In the genomic region with DNA sequence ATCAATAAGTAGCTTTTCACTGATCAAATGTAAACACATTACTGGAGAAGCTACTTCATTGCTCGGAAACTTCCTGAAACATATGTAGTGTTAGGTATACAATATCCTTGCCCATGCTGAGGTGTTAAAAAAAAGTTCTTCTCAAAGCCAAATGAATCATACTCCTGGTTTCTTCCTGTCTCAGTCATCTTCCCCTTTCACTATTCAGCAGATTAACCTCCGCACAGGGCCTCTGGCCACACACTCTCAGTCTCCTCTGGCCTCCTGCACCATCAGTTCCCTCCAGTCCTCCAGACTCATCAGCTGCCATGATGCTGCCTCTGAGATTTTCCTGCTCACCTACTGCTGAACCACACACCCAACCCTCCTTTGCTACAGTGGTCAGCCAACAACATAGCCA, we compare ENCODE assay signal across 16 cellular contexts.
DNase-seq lines count a peak whose midpoint lies in the region; TF ChIP-seq lines count a peak whose summit lies in the region.
"Had no signal": no experiment of that assay in that cellular context is flagged by ENCODE, and none has a peak within 500 bp of the region (broad histone marks: within the 10 kb centered on the region; RNA-seq: fewer than 3 reads in every experiment).

No MANE protein-coding gene starts in this region.

- H3K4me3 ChIP-seq in astrocyte of the spinal cord (ENCODE audit: low read depth, low read length) (no peak overlapping the region), neuronal stem cell (ENCODE audit: low read length in 2 of 2) (no peak overlapping the region), testis (no peak overlapping the region), right atrium auricular region (no peak overlapping the region)
- H3K4me3 ChIP-seq: A549, colonic mucosa had no signal

- H3K27me3 Mint-ChIP-seq in T-helper 2 cell treated with Interferon-gamma antibody and Interleukin-4, amounts not matched to agents 5 μg/mL and 100 μg/mL, for 36 hours (ENCODE audit: low read depth) = peaks cover 4% of the 10 kb centered on the region
- H3K27me3 Mint-ChIP-seq: type B pancreatic cell had no signal

- H3K79me1 ChIP-seq in neuronal stem cell (ENCODE audit: low read depth, low read length) = no peaks in the 10 kb centered on the region

- H2BK12ac ChIP-seq in neuronal stem cell (ENCODE audit: low read length) = no peak overlapping the region

- no CpG with 5 or more reads among the region's 2 CpGs for WGBS in neuronal stem cell (ENCODE audit: extremely low coverage in 2 of 2, insufficient read length in 2 of 2, insufficient replicate concordance in 1 of 2), 2 donors
- 82 to 93% methylated on average over 2 of the region's 2 CpGs for WGBS in testis, 2 donors

- peaks cover 0 to 2% of the 10 kb centered on the region in 2 donors for H3K4me1 ChIP-seq in neuronal stem cell (ENCODE audit: control insufficient read depth in 2 of 2, insufficient read depth in 1 of 2, low read depth in 1 of 2, low read length in 2 of 2)
- H3K4me1 ChIP-seq in testis = no peaks in the 10 kb centered on the region
- no peaks in the 10 kb centered on the region for H3K4me1 ChIP-seq in right atrium auricular region
- H3K4me1 ChIP-seq: A549, colonic mucosa had no signal

- TF ChIP-seq POLR2A in testis (IDR thresholded peaks at IDR 0.05) = no peak

- in situ Hi-C loops in KBM-7 (cut with MboI; ENCODE audit: low pct_unique_long_range_greater_than_20kb, low sequenced_read_pairs) (no loop called here), astrocyte of the spinal cord (cut with HindIII; ENCODE audit: low sequenced_read_pairs) (no loop called here)

- no peak overlapping the region for H3K4ac ChIP-seq in neuronal stem cell (ENCODE audit: low read length)

- H3K36me3 Mint-ChIP-seq in T-helper 2 cell treated with Interferon-gamma antibody and Interleukin-4, amounts not matched to agents 5 μg/mL and 100 μg/mL, for 36 hours (ENCODE audit: low read depth) = no peaks in the 10 kb centered on the region
- H3K36me3 Mint-ChIP-seq: type B pancreatic cell had no signal

- no peak overlapping the region for H4K8ac ChIP-seq in neuronal stem cell (ENCODE audit: low read depth, low read length)

- no peak overlapping the region for H3K9ac ChIP-seq in neuronal stem cell (ENCODE audit: low read depth, low read length, poor library complexity)

- peak overlapping the region; percentile 11 for H3K18ac ChIP-seq in neuronal stem cell (ENCODE audit: low read length)

- TF ChIP-seq CTCF in astrocyte of the spinal cord (IDR thresholded peaks at IDR 0.05; ENCODE audit: low read depth, low read length) (no peak), testis (IDR thresholded peaks at IDR 0.05) (no peak), right atrium auricular region (IDR thresholded peaks at IDR 0.05) (no peak)

- no peak overlapping the region for H3K4me3 Mint-ChIP-seq in T-helper 2 cell treated with Interferon-gamma antibody and Interleukin-4, amounts not matched to agents 5 μg/mL and 100 μg/mL, for 36 hours
- H3K4me3 Mint-ChIP-seq: activated naive CD4-positive, alpha-beta T cell treated with anti-CD3 and anti-CD28 coated beads, Interleukin-2, amount 50 U/mL, for 24 hours; T-helper 1 cell treated with Interleukin-12 subunit alpha and Interleukin-12 subunit beta and Interleukin-4 antibody, amounts not matched to agents 30 μg/mL and 1 μg/mL, for 36 hours had no signal

- H3K27me3 ChIP-seq in neuronal stem cell (ENCODE audit: control insufficient read depth in 3 of 3, insufficient read depth in 3 of 3, low read depth in 1 of 3, low read length in 3 of 3) = no peaks in the 10 kb centered on the region
- H3K27me3 ChIP-seq in testis = no peaks in the 10 kb centered on the region
- H3K27me3 ChIP-seq in right atrium auricular region = no peaks in the 10 kb centered on the region
- H3K27me3 ChIP-seq: colonic mucosa had no signal

- H3K27ac ChIP-seq in neuronal stem cell (replicated peaks; ENCODE audit: low read length) (no peak overlapping the region), testis (no peak overlapping the region), right atrium auricular region (no peak overlapping the region)
- H3K27ac ChIP-seq: A549, colonic mucosa had no signal

- H2AK5ac ChIP-seq in neuronal stem cell (ENCODE audit: low read depth, low read length) = no peak overlapping the region

- no peak overlapping the region for H2AFZ ChIP-seq in neuronal stem cell (ENCODE audit: low read length)

- H3K4me2 ChIP-seq in neuronal stem cell (ENCODE audit: insufficient read depth, low read length, poor library complexity, severe bottlenecking) = no peak overlapping the region
- H3K4me2 ChIP-seq: A549 had no signal

- H3K9me3 ChIP-seq in neuronal stem cell (replicated peaks in 1 of 2; ENCODE audit: control insufficient read depth in 2 of 2, insufficient read depth in 1 of 2, low read depth in 1 of 2, low read length in 2 of 2) (peaks cover 0 to 11% of the 10 kb centered on the region in 2 donors), testis (no peaks in the 10 kb centered on the region), right atrium auricular region (no peaks in the 10 kb centered on the region)
- H3K9me3 ChIP-seq: colonic mucosa had no signal

- DNase-seq in T-helper 2 cell treated with Interferon-gamma antibody and Interleukin-4, amounts not matched to agents 5 μg/mL and 100 μg/mL, for 36 hours (ENCODE audit: low spot score) = peak; percentile 11
- no peak for DNase-seq in T-helper 2 cell
- peak; percentile 7 for DNase-seq in KBM-7
- peak; percentile 58 for DNase-seq in astrocyte of the spinal cord (ENCODE audit: low read depth, low spot score)
- DNase-seq in neuronal stem cell (ENCODE audit: low spot score) = no peak
- no peak for DNase-seq in testis
- no peak for DNase-seq in right atrium auricular region (ENCODE audit: low spot score)
- DNase-seq in anterior cingulate cortex (lab: John Stamatoyannopoulos, UW) = no peak
- DNase-seq: activated CD8-positive, alpha-beta memory T cell treated with anti-CD3 and anti-CD28 coated beads for 24 hours; colonic mucosa; kidney; NCI-H187 treated with DMSO at 0.1 percent for 48 hours had no signal

- no peak overlapping the region for H3K14ac ChIP-seq in neuronal stem cell (ENCODE audit: low read length)

- H2BK5ac ChIP-seq in neuronal stem cell (ENCODE audit: low read length) = no peak overlapping the region

- intact Hi-C loops in testis (cut with DNase I; ENCODE audit: low total_unique reads) = loop anchor here (10.0 kb wide), 1 partner anchor 124 kb away; no protein-coding TSS in a partner anchor

- no peak overlapping the region for H4K91ac ChIP-seq in neuronal stem cell (ENCODE audit: low read depth, low read length, poor library complexity)

- H3K36me3 ChIP-seq in neuronal stem cell (replicated peaks in 1 of 2; ENCODE audit: control insufficient read depth in 2 of 2, insufficient read depth in 2 of 2, low read length in 2 of 2) (no peaks in the 10 kb centered on the region), testis (ENCODE audit: low read depth, missing control alignments) (no peaks in the 10 kb centered on the region), right atrium auricular region (no peaks in the 10 kb centered on the region)
- H3K36me3 ChIP-seq: colonic mucosa had no signal

- no peak overlapping the region for H3K23ac ChIP-seq in neuronal stem cell (ENCODE audit: low read depth, low read length, poor library complexity)

- H3K4me1 Mint-ChIP-seq in T-helper 2 cell treated with Interferon-gamma antibody and Interleukin-4, amounts not matched to agents 5 μg/mL and 100 μg/mL, for 36 hours (ENCODE audit: low read depth) = peaks cover 2% of the 10 kb centered on the region
- H3K4me1 Mint-ChIP-seq: activated naive CD4-positive, alpha-beta T cell treated with anti-CD3 and anti-CD28 coated beads, Interleukin-2, amount 50 U/mL, for 24 hours had no signal

- H2BK120ac ChIP-seq in neuronal stem cell (ENCODE audit: low read depth, low read length) = no peak overlapping the region

- H2BK15ac ChIP-seq in neuronal stem cell (ENCODE audit: low read length) = no peak overlapping the region

- no peaks in the 10 kb centered on the region for H3K9me3 Mint-ChIP-seq in T-helper 2 cell treated with Interferon-gamma antibody and Interleukin-4, amounts not matched to agents 5 μg/mL and 100 μg/mL, for 36 hours
- H3K9me3 Mint-ChIP-seq: T-helper 1 cell treated with Interleukin-12 subunit alpha and Interleukin-12 subunit beta and Interleukin-4 antibody, amounts not matched to agents 30 μg/mL and 1 μg/mL, for 36 hours had no signal

- no peak overlapping the region for H3K27ac Mint-ChIP-seq in T-helper 2 cell treated with Interferon-gamma antibody and Interleukin-4, amounts not matched to agents 5 μg/mL and 100 μg/mL, for 36 hours
- H3K27ac Mint-ChIP-seq: activated naive CD4-positive, alpha-beta T cell treated with anti-CD3 and anti-CD28 coated beads, Interleukin-2, amount 50 U/mL, for 24 hours; T-helper 1 cell treated with Interleukin-12 subunit alpha and Interleukin-12 subunit beta and Interleukin-4 antibody, amounts not matched to agents 30 μg/mL and 1 μg/mL, for 36 hours; type B pancreatic cell had no signal

Comparison
In these comparisons a context has a peak if more than half of its experiments do, and no peak if none do; other contexts are left out.
1. DNase-seq: peak in T-helper 2 cell treated with Interferon-gamma antibody and Interleukin-4, amounts not matched to agents 5 μg/mL and 100 μg/mL, for 36 hours (single experiment), KBM-7 (single experiment) and astrocyte of the spinal cord (single experiment); none in T-helper 2 cell (0 of 5), neuronal stem cell (single experiment), testis (single experiment), right atrium auricular region (single experiment) and anterior cingulate cortex (0 of 58).